Comparison of ENCODE assay signal across 17 cellular contexts in genomic region chr11:72305077-72305476, GRCh38.
DNase-seq lines count a peak whose midpoint lies in the region; ATAC-seq, FAIRE-seq and TF ChIP-seq lines count a peak whose summit lies in the region.
"Had no signal": no experiment of that assay in that cellular context is flagged by ENCODE, and none has a peak within 500 bp of the region (broad histone marks: within the 10 kb centered on the region; RNA-seq: fewer than 3 reads in every experiment).

No MANE protein-coding gene starts in this region.

- POLR2A ChIA-PET in HepG2 (lab: Yijun Ruan, JAX), result no interaction called here

- no peaks in the 10 kb centered on the region for H3K79me2 ChIP-seq in HepG2 (ENCODE audit: insufficient read depth, low read length)

- ATAC-seq in HepG2 (no peak), right lobe of liver (no peak), GM18861 (IDR thresholded peaks at IDR 0.05; ENCODE audit: unreplicated experiment) (no peak)
- ATAC-seq: GM23338, HCT116 had no signal

- H3K36me3 ChIP-seq in HepG2 (replicated peaks in 1 of 2; ENCODE audit: control insufficient read depth in 1 of 2, insufficient read depth in 2 of 2, low read length in 2 of 2) (peaks cover 16 to 59% of the 10 kb centered on the region in 2 experiments), right lobe of liver (peaks cover 0 to 5% (median 0%) of the 10 kb centered on the region in 4 donors)

- 96% methylated on average over 3 of the region's 3 CpGs for WGBS in HepG2 (ENCODE audit: low lambda C conversion rate)
- WGBS in right lobe of liver (ENCODE audit: insufficient coverage, low coverage, low lambda C conversion rate, missing lambda C conversion rate), result 55% methylated on average over 1 of the region's 3 CpGs

- CTCF ChIA-PET in HepG2 (lab: Yijun Ruan, JAX; ENCODE audit: low intra/inter-chr PET ratio, low total read pairs), result no interaction called here

- TF ChIP-seq EP300 in HepG2 (IDR thresholded peaks at IDR 0.05; ENCODE audit: low read depth in 2 of 2, low read length in 2 of 2) (no peak), HepG2 (CRISPR knock-in tag; IDR thresholded peaks at IDR 0.05; ENCODE audit: borderline replicate concordance) (no peak)

- no peak overlapping the region for H2AFZ ChIP-seq in HepG2 (ENCODE audit: low read length)
- H2AFZ ChIP-seq: GM23338 had no signal

- no peak for TF ChIP-seq RAD21 in HepG2 (CRISPR knock-in tag; IDR thresholded peaks at IDR 0.05)

- H3K9me3 ChIP-seq in HepG2 (ENCODE audit: low read length) (no peaks in the 10 kb centered on the region), right lobe of liver (no peaks in the 10 kb centered on the region)

- TF ChIP-seq CTCF in HepG2 (CRISPR knock-in tag; IDR thresholded peaks at IDR 0.05), result no peak
- TF ChIP-seq CTCF in right lobe of liver (IDR thresholded peaks at IDR 0.05), result no peak

- intact Hi-C loops in HepG2 (cut with micrococcal nuclease; ENCODE audit: unreplicated experiment) (no loop called here), right lobe of liver (cut with DNase I) (no loop called here)

- in situ Hi-C loops in HepG2 (cut with HindIII; ENCODE audit: extremely low pct_ligation_motif_present, low pct_unique_long_range_greater_than_20kb), result no loop called here

- H4K20me1 ChIP-seq in HepG2 (ENCODE audit: insufficient read depth, low read length), result 0 out of 2 replicates have a peak, but pooled peaks cover 3% of the 10 kb centered on the region

- no peak overlapping the region for H3K27ac ChIP-seq in HepG2 (ENCODE audit: extremely low read length, insufficient read depth, low read length)
- no peak overlapping the region for H3K27ac ChIP-seq in right lobe of liver

- no peak for FAIRE-seq in HepG2 (lab: Jason Lieb, UNC)
- FAIRE-seq: G401.6, GM12892, GM19239 had no signal

- no peak overlapping the region for H3K4me2 ChIP-seq in HepG2 (ENCODE audit: low read depth, low read length)
- H3K4me2 ChIP-seq: GM23338 had no signal

- no peak for TF ChIP-seq POLR2A in HepG2 (IDR thresholded peaks at IDR 0.05; ENCODE audit: insufficient read depth in 1 of 2, low read depth in 2 of 2, low read length in 2 of 2)
- TF ChIP-seq POLR2A in right lobe of liver (IDR thresholded peaks at IDR 0.05), result no peak

- H3K9ac ChIP-seq in HepG2 (ENCODE audit: insufficient read depth, low read depth, low read length), result no peak overlapping the region

- BruUV-seq in HepG2 (replicated peaks; lab: Mats Ljungman, UMichigan), result no TSS peak

- DNase-seq in HepG2 (ENCODE audit: low spot score), result no peak
- DNase-seq in right lobe of liver, result no peak
- DNase-seq in NCI-H2227 treated with DMSO at 0.1 percent for 48 hours (lab: John Stamatoyannopoulos, UW), result peak; percentile 30
- peak; percentile 45 for DNase-seq in myocyte (ENCODE audit: low read depth)
- no peak for DNase-seq in HuH-7 (ENCODE audit: low spot score)
- DNase-seq: C1 segment of cervical spinal cord; Calu3; CD4-positive, alpha-beta memory T cell; COR-L47; DMS53; H9 had no signal

- H3K4me3 ChIP-seq in HepG2 (replicated peaks in 1 of 3; ENCODE audit: insufficient read depth in 1 of 3, low read depth in 2 of 3, low read length in 3 of 3) (no peak overlapping the region), right lobe of liver (no peak overlapping the region)
- H3K4me3 ChIP-seq: GM23338 had no signal

- no peaks in the 10 kb centered on the region for H3K27me3 ChIP-seq in HepG2 (ENCODE audit: control insufficient read depth in 1 of 2, insufficient read depth in 2 of 2, low read length in 2 of 2)
- no peaks in the 10 kb centered on the region for H3K27me3 ChIP-seq in right lobe of liver

- H3K4me1 ChIP-seq in HepG2 (ENCODE audit: insufficient read depth, low read length) (no peaks in the 10 kb centered on the region), right lobe of liver (no peaks in the 10 kb centered on the region)

TF ChIP-seq in HepG2, 621 proteins besides CTCF, POLR2A, EP300 and RAD21:
- TF ChIP-seq ZNF770 (CRISPR knock-in tag; IDR thresholded peaks at IDR 0.05) (no peak), MAFF (IDR thresholded peaks at IDR 0.05; ENCODE audit: low read depth, low read length) (no peak), ZNF629 (CRISPR knock-in tag; conservative IDR thresholded peaks at IDR 0.05) (peak; percentile 74; the same call in 1 of the 2 replicates), SIN3A (IDR thresholded peaks at IDR 0.05; ENCODE audit: borderline replicate concordance, low read depth, low read length) (no peak)

Comparison
In these comparisons a context has a peak if more than half of its experiments do, and no peak if none do; other contexts are left out.
1. DNase-seq: peak in NCI-H2227 treated with DMSO at 0.1 percent for 48 hours (single experiment) and myocyte (single experiment); none in HepG2 (single experiment), right lobe of liver (0 of 3) and HuH-7 (single experiment).